Comparison of ENCODE assay signal across 16 cellular contexts in genomic region chr1:192869308-192869940, GRCh38.
"Had no signal": no experiment of that assay in that cellular context is flagged by ENCODE, and none has a peak within 500 bp of the region (broad histone marks: within the 10 kb centered on the region; RNA-seq: fewer than 3 reads in every experiment).

No MANE protein-coding gene starts in this region.

- DNase-seq: activated CD4-positive, alpha-beta T cell treated with anti-CD3 and anti-CD28 coated beads, Interleukin-2, amount 50 U/mL, for 48 hours; activated gamma-delta T cell treated with Interleukin-2 at 50 U/mL for 16 hours; activated T-cell treated with anti-CD3 and anti-CD28 coated beads for 4 hours; body of pancreas; effector memory CD8-positive, alpha-beta T cell; esophagus squamous epithelium; heart right ventricle; immature natural killer cell; kidney glomerular epithelial cell; left ventricle myocardium superior; nephron progenitor cell; stimulated activated naive CD8-positive, alpha-beta T cell treated with anti-CD3 and anti-CD28 coated beads, Interleukin-15, Interleukin-2, amounts not matched to agents 100 U/mL and 50 U/mL, for 24 hours; transverse colon had no signal

- H3K27me3 Mint-ChIP-seq: progenitor cell of endocrine pancreas had no signal

- H3K4me3 Mint-ChIP-seq: activated naive CD8-positive, alpha-beta T cell; activated T-helper 1 cell treated with anti-CD3 and anti-CD28 coated beads, Interleukin-12 subunit alpha, Interleukin-12 subunit beta, Interleukin-2, Interleukin-4 antibody, amounts not matched to agents 30 ng/mL and 10 ng/mL and 1 ng/mL, durations not matched to agents 14 hours and 24 hours and 36 hours; effector memory CD8-positive, alpha-beta T cell; immature natural killer cell; nephron progenitor cell had no signal

- ATAC-seq: body of pancreas; effector memory CD8-positive, alpha-beta T cell; heart right ventricle; left ventricle myocardium superior; stimulated activated naive CD8-positive, alpha-beta T cell treated with anti-CD3 and anti-CD28 coated beads, Interleukin-15, Interleukin-2, amounts not matched to agents 100 U/mL and 50 U/mL, for 24 hours had no signal

- H3K36me3 Mint-ChIP-seq: activated naive CD8-positive, alpha-beta T cell; immature natural killer cell had no signal

- H3K9me3 Mint-ChIP-seq: activated T-helper 1 cell treated with anti-CD3 and anti-CD28 coated beads, Interleukin-12 subunit alpha, Interleukin-12 subunit beta, Interleukin-2, Interleukin-4 antibody, amounts not matched to agents 30 ng/mL and 10 ng/mL and 1 ng/mL, durations not matched to agents 14 hours and 24 hours and 36 hours; effector memory CD8-positive, alpha-beta T cell; immature natural killer cell; nephron progenitor cell had no signal

- H3K27ac Mint-ChIP-seq: activated naive CD8-positive, alpha-beta T cell; activated T-helper 1 cell treated with anti-CD3 and anti-CD28 coated beads, Interleukin-12 subunit alpha, Interleukin-12 subunit beta, Interleukin-2, Interleukin-4 antibody, amounts not matched to agents 30 ng/mL and 10 ng/mL and 1 ng/mL, durations not matched to agents 14 hours and 24 hours and 36 hours; effector memory CD8-positive, alpha-beta T cell; immature natural killer cell; nephron progenitor cell; progenitor cell of endocrine pancreas had no signal

- H3K4me1 Mint-ChIP-seq: immature natural killer cell, nephron progenitor cell had no signal
